In the genomic region with DNA sequence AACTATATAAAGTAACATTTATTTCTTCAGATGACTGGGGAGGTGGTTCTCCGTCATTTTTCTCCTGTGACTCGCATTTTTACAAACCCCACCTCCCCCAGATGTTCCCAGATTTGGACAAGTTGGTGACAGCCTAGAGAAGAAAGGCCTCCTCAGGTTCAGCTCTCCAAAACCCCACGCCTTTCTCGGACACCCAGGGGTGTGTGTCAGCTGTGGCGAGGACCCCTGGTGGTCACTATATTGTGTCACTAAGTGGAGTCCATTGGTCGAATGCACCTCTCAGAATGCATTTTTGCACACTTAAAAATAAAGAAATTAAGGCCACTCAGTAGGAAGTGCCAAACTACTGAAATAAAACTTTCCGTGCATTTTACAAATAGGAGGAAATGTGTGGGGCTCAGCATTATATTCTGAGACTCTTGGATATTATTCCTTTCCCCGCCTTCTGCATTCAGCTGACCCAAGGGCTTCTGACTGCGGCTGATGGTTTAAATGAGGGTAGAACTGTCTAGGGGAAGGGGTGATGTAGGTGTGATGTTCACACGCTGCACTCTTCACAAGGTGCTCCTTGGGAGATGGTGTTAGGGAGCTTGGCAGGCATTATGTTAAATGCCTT, we compare ENCODE assay signal across 8 cellular contexts. TPM values are rescaled to one million over a fixed set of nuclear protein-coding genes. Genes with fewer than 3 reads are reported as not detected.
DNase-seq lines count a peak whose midpoint lies in the region; ATAC-seq, FAIRE-seq and TF ChIP-seq lines count a peak whose summit lies in the region.

No MANE protein-coding gene starts in this region.

- H3K79me2 ChIP-seq in ACC112 (ENCODE audit: control insufficient read depth, insufficient read depth, low read length, unreplicated experiment), result no peaks in the 10 kb centered on the region

- H3K4me1 ChIP-seq in ACC112 (ENCODE audit: control insufficient read depth, insufficient read depth, low read length, unreplicated experiment) (peaks cover 45% of the 10 kb centered on the region), adrenal gland (replicated peaks in 1 of 2) (peaks cover 0 to 8% of the 10 kb centered on the region in 2 donors), kidney (ENCODE audit: control insufficient read depth in 1 of 2, insufficient read depth in 1 of 2, low read depth in 1 of 2, low read length in 2 of 2) (peaks cover 3 to 4% of the 10 kb centered on the region in 2 donors)

- H3K27me3 ChIP-seq in ACC112 (ENCODE audit: insufficient read depth, low read length) (no peaks in the 10 kb centered on the region), adrenal gland (no peaks in the 10 kb centered on the region)

- ATAC-seq in T-helper 17 cell, result no peak

- intact Hi-C loops in adrenal gland (cut with DNase I), result loop anchor here in 1 of 2 donors (5.0 kb wide), 1 partner anchor 50 kb away; a partner anchor contains a TSS
- intact Hi-C loops in kidney (cut with DNase I), result loop anchor here (10.0 kb wide), 1 partner anchor 47 kb away; a partner anchor contains a TSS

- H3K27ac ChIP-seq in ACC112 (ENCODE audit: low read depth, low read length) (peak overlapping the region; percentile 69), adrenal gland (peak overlapping the region in 1 of 5 donors; percentile 4), kidney (ENCODE audit: low read depth in 2 of 2, low read length in 2 of 2) (no peak overlapping the region)

- no peak overlapping the region for H3K27ac Mint-ChIP-seq in T-helper 17 cell

- H3K36me3 ChIP-seq in ACC112 (ENCODE audit: insufficient read depth, low read length) (peaks cover 23% of the 10 kb centered on the region), adrenal gland (replicated peaks in 1 of 2) (peaks cover 0 to 73% of the 10 kb centered on the region in 2 donors), kidney (ENCODE audit: control insufficient read depth in 1 of 2, insufficient read depth in 2 of 2, low read length in 2 of 2) (peaks cover 30 to 60% of the 10 kb centered on the region in 2 donors)

- no peak for TF ChIP-seq POLR2A in adrenal gland (IDR thresholded peaks at IDR 0.05)

- H3K4me3 ChIP-seq in ACC112 (ENCODE audit: low read depth, low read length), result no peak overlapping the region
- H3K4me3 ChIP-seq in GM12864 (ENCODE audit: low read depth, low read length), result no peak overlapping the region
- H3K4me3 ChIP-seq in adrenal gland, result no peak overlapping the region
- no peak overlapping the region for H3K4me3 ChIP-seq in kidney (ENCODE audit: low read length in 2 of 2)

- FAIRE-seq in kidney (lab: Jason Lieb, UNC), result no peak

- no peak overlapping the region for H2AFZ ChIP-seq in ACC112 (ENCODE audit: low read length, unreplicated experiment)

- H3K27me3 Mint-ChIP-seq in T-helper 17 cell, result no peaks in the 10 kb centered on the region

- no peak overlapping the region for H3K4me3 Mint-ChIP-seq in T-helper 17 cell

- H3K9me3 ChIP-seq in adrenal gland (replicated peaks in 1 of 3) (no peaks in the 10 kb centered on the region), kidney (ENCODE audit: control insufficient read depth in 1 of 2, low read length in 2 of 2) (no peaks in the 10 kb centered on the region), T-helper 17 cell (ENCODE audit: control insufficient read depth, low read length, poor library complexity, severe bottlenecking) (no peaks in the 10 kb centered on the region)

- H3K9ac ChIP-seq in kidney (ENCODE audit: low read length in 2 of 2), result no peak overlapping the region

- WGBS in adrenal gland, 4 donors, result 63 to 74% (median 69%) methylated on average over 10 of the region's 10 CpGs

- H3K36me3 Mint-ChIP-seq in T-helper 17 cell (ENCODE audit: low read depth), result peaks cover 2% of the 10 kb centered on the region

- peak; percentile 50 for TF ChIP-seq CTCF in GM12864 (IDR thresholded peaks at IDR 0.05; ENCODE audit: low read depth, low read length, missing control alignments)
- peak; percentile 35 to 62 (median 56) for TF ChIP-seq CTCF in adrenal gland (IDR thresholded peaks at IDR 0.05)
- peak; percentile 49 for TF ChIP-seq CTCF in kidney (IDR thresholded peaks at IDR 0.05; ENCODE audit: borderline replicate concordance, extremely low read depth, insufficient read depth)

- peak; percentile 3 for DNase-seq in GM12864 (ENCODE audit: low read depth)
- DNase-seq in NCI-H460 (ENCODE audit: extremely low read depth, low read depth), result peak; percentile 8
- DNase-seq in adrenal gland, result peak; percentile 43 to 72 (median 57)
- no peak for DNase-seq in kidney
- peak; percentile 7 for DNase-seq in stimulated activated CD8-positive, alpha-beta memory T cell treated with anti-CD3 and anti-CD28 coated beads, Interleukin-12 subunit alpha, Interleukin-12 subunit beta, amount 100 ng/mL, for 4 hours (ENCODE audit: low read depth)
- no peak for DNase-seq in NCI-H128 (lab: John Stamatoyannopoulos, UW; ENCODE audit: unreplicated experiment)
- no peak for DNase-seq in T-helper 17 cell

- H3K4me1 Mint-ChIP-seq in T-helper 17 cell, result peaks cover 6% of the 10 kb centered on the region

RNA-seq across cellular contexts. Expression of a gene that starts 47.6 kb away (rescaled TPM):
- total RNA-seq in NCI-H460 (2014; rRNA removed; shearing (Covaris generic)), result 20.3 and 20.7 TPM in 2 replicates
- polyA plus RNA-seq in NCI-H460 (2014; cell fraction: nucleus; rRNA removed), result 9.6 and 15.3 TPM in 2 replicates
- 100 to 1,000 TPM in 5 of 8 donors, 10 to 100 TPM in 3; 71.3 to 130 (median 108) TPM for total RNA-seq in adrenal gland
- 100 to 1,000 TPM in 1 of 3 donors, 10 to 100 TPM in 2; 11.3 to 113 (median 26.0) TPM for polyA plus RNA-seq in adrenal gland
- 36.8 TPM for total RNA-seq in kidney
- polyA plus RNA-seq in kidney (ENCODE audit: insufficient read depth, low read depth, low replicate concordance), result 70.5 TPM
- total RNA-seq in T-helper 17 cell, result 1 to 10 TPM; 3.1 to 3.9 TPM

Comparison
In these comparisons a context has a peak if more than half of its experiments do, and no peak if none do; other contexts are left out.
1. DNase-seq: peak in GM12864 (single experiment), NCI-H460 (single experiment), adrenal gland (7 of 7) and stimulated activated CD8-positive, alpha-beta memory T cell treated with anti-CD3 and anti-CD28 coated beads, Interleukin-12 subunit alpha, Interleukin-12 subunit beta, amount 100 ng/mL, for 4 hours (single experiment); none in kidney (single experiment), NCI-H128 (single experiment) and T-helper 17 cell (0 of 3).
2. Peak in every context shown above with its lines, with median percentiles within 50 percentile points of each other: CTCF ChIP-seq.